ENCODE assay signal across 26 cellular contexts in the genomic region with DNA sequence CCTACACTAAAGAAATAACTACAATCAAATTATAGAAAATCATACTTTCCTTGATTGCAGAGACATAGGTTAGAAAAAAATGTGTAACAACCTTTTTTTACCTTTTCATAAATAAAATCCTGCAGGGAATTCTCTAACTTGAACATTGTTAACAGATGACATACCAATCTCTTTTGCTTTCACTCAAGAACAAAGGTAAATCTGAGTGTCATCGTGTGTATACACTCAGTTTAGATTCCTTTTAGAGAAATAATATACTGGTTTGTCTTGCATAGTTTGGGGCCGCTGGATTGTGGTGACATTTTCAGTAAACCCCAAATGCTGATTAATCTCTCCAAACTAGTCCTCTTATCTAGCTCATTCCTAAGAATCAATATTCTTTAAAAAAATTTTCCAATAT.
"Had no signal": no experiment of that assay in that cellular context is flagged by ENCODE, and none has a peak within 500 bp of the region (broad histone marks: within the 10 kb centered on the region; RNA-seq: fewer than 3 reads in every experiment).

No MANE protein-coding gene starts in this region.

- H3K36me3 ChIP-seq: adrenal gland, breast epithelium had no signal

- H3K9ac ChIP-seq: KMS-11 had no signal

- H3K27ac Mint-ChIP-seq: activated B cell treated with CpG ODN at 0.5 μM for 24 hours; activated CD4-positive, alpha-beta memory T cell treated with anti-CD3 and anti-CD28 coated beads for 36 hours; activated CD4-positive, alpha-beta T cell treated with anti-CD3 and anti-CD28 coated beads, Interleukin-2, amount 10 ng/mL, durations not matched to agents 24 days and 14 days; activated naive CD8-positive, alpha-beta T cell treated with anti-CD3 and anti-CD28 coated beads, Interleukin-2, amount 10 ng/mL, durations not matched to agents 7 days and 5 days; activated T-helper 17 cell treated with anti-CD3 and anti-CD28 coated beads, Interleukin-2, amount 50 U/mL, for 72 hours; IgD-negative memory B cell; T-helper 17 cell had no signal

- H3K4me1 ChIP-seq: adrenal gland, breast epithelium had no signal

- H3K27me3 Mint-ChIP-seq: activated CD4-positive, alpha-beta memory T cell treated with anti-CD3 and anti-CD28 coated beads for 36 hours; activated T-helper 17 cell treated with anti-CD3 and anti-CD28 coated beads, Interleukin-2, amount 50 U/mL, for 72 hours; T-helper 17 cell had no signal

- DNase-seq: activated B cell treated with CpG ODN at 0.5 μM for 24 hours; activated CD4-positive, alpha-beta memory T cell treated with anti-CD3 and anti-CD28 coated beads for 36 hours; activated CD4-positive, alpha-beta T cell treated with anti-CD3 and anti-CD28 coated beads for 1 hour; activated CD4-positive, alpha-beta T cell treated with anti-CD3 and anti-CD28 coated beads, Interleukin-2, amount 10 ng/mL, durations not matched to agents 24 days and 14 days; activated CD8-positive, alpha-beta memory T cell treated with anti-CD3 and anti-CD28 coated beads for 24 hours; activated gamma-delta T cell treated with Interleukin-2 at 50 U/mL for 16 hours; activated naive CD4-positive, alpha-beta T cell treated with anti-CD3 and anti-CD28 coated beads, Interleukin-2, amount 50 U/mL, for 16 hours; activated naive CD8-positive, alpha-beta T cell treated with anti-CD3 and anti-CD28 coated beads, Interleukin-2, amount 10 ng/mL, durations not matched to agents 7 days and 5 days; activated T-cell treated with anti-CD3 and anti-CD28 coated beads for 4 hours; activated T-cell treated with anti-CD3 and anti-CD28 coated beads, Interleukin-2, amount 50 U/mL, for 48 hours; adrenal gland; anterior cingulate cortex; central memory CD4-positive, alpha-beta T cell; NCI-H2029; NCI-H2107; NCI-H2171 treated with DMSO at 0.1 percent for 48 hours; NCI-H226; NCI-H510A; NCI-H526 treated with DMSO at 0.1 percent for 48 hours; SIG-M5; T-helper 17 cell; T-helper 9 cell had no signal

- H3K4me1 Mint-ChIP-seq: activated B cell treated with CpG ODN at 0.5 μM for 24 hours; activated T-helper 17 cell treated with anti-CD3 and anti-CD28 coated beads, Interleukin-2, amount 50 U/mL, for 72 hours had no signal

- H3K4me3 ChIP-seq: adrenal gland, breast epithelium had no signal

- H3K9me3 Mint-ChIP-seq: activated B cell treated with CpG ODN at 0.5 μM for 24 hours; activated CD4-positive, alpha-beta memory T cell treated with anti-CD3 and anti-CD28 coated beads for 36 hours; activated CD4-positive, alpha-beta T cell treated with anti-CD3 and anti-CD28 coated beads, Interleukin-2, amount 10 ng/mL, durations not matched to agents 24 days and 14 days; activated naive CD8-positive, alpha-beta T cell treated with anti-CD3 and anti-CD28 coated beads, Interleukin-2, amount 10 ng/mL, durations not matched to agents 7 days and 5 days; activated T-helper 17 cell treated with anti-CD3 and anti-CD28 coated beads, Interleukin-2, amount 50 U/mL, for 72 hours; IgD-negative memory B cell had no signal

- H3K4me2 ChIP-seq: KMS-11 had no signal

- H3K9me3 ChIP-seq: adrenal gland, breast epithelium had no signal

- H3K36me3 Mint-ChIP-seq: activated CD4-positive, alpha-beta memory T cell treated with anti-CD3 and anti-CD28 coated beads for 36 hours; IgD-negative memory B cell had no signal

- ATAC-seq: activated T-helper 17 cell treated with anti-CD3 and anti-CD28 coated beads, Interleukin-2, amount 50 U/mL, for 72 hours; T-helper 17 cell had no signal

- H3K27ac ChIP-seq: adrenal gland, breast epithelium, KMS-11 had no signal

- H3K4me3 Mint-ChIP-seq: activated B cell treated with CpG ODN at 0.5 μM for 24 hours; activated CD4-positive, alpha-beta memory T cell treated with anti-CD3 and anti-CD28 coated beads for 36 hours; activated CD4-positive, alpha-beta T cell treated with anti-CD3 and anti-CD28 coated beads, Interleukin-2, amount 10 ng/mL, durations not matched to agents 24 days and 14 days; activated naive CD8-positive, alpha-beta T cell treated with anti-CD3 and anti-CD28 coated beads, Interleukin-2, amount 10 ng/mL, durations not matched to agents 7 days and 5 days; activated T-helper 17 cell treated with anti-CD3 and anti-CD28 coated beads, Interleukin-2, amount 50 U/mL, for 72 hours; IgD-negative memory B cell; T-helper 17 cell had no signal

- H3K27me3 ChIP-seq: adrenal gland, breast epithelium had no signal
